Comparison of ENCODE assay signal across 25 cellular contexts in the genomic region with DNA sequence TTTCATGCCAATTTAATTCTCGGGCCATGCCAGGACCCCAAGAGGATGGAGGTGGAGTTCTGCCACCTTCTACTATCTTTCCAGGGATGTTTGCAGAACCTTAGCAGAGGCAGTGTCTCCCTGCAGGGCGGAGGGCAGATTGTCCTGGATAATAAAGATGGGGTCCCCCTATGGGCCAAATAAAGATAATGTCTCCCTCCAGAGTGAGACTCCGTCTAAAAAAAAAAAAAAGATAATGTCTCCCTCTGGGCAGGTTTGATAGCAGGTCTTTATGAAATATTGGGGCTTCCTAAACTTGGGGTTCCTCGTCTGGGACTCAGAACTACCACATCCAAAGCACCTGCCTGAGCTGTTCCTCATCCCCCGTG. TPM values are rescaled to one million over a fixed set of nuclear protein-coding genes. Genes with fewer than 3 reads are reported as not detected.
DNase-seq lines count a peak whose midpoint lies in the region; ATAC-seq, FAIRE-seq and TF ChIP-seq lines count a peak whose summit lies in the region.
"Had no signal": no experiment of that assay in that cellular context is flagged by ENCODE, and none has a peak within 500 bp of the region (broad histone marks: within the 10 kb centered on the region; RNA-seq: fewer than 3 reads in every experiment).

No MANE protein-coding gene starts in this region.

- H3K79me2 ChIP-seq in HCT116 (ENCODE audit: insufficient read depth, low read length), result no peaks in the 10 kb centered on the region
- no peaks in the 10 kb centered on the region for H3K79me2 ChIP-seq in K562 (ENCODE audit: control insufficient read depth, insufficient read depth, low read length)

- TF ChIP-seq CTCF in BJ (IDR thresholded peaks at IDR 0.05; ENCODE audit: insufficient read depth, low read depth, low read length), result 0 out of 2 replicates have a peak, but pooled peaks have one; percentile 11
- TF ChIP-seq CTCF in HCT116 (IDR thresholded peaks at IDR 0.05 in 2 of 3, conservative IDR thresholded peaks at IDR 0.05 in 1 of 3; ENCODE audit: borderline replicate concordance in 1 of 3, insufficient read depth in 1 of 3, low read depth in 2 of 3, low read length in 2 of 3), result peak in 2 of 3 experiments; percentile 21 to 23; a peak in 1 of 6 replicates
- peak; percentile 10 to 24 (median 18); a peak in 1 of 6 replicates for TF ChIP-seq CTCF in K562 (IDR thresholded peaks at IDR 0.05 in 2 of 3, conservative IDR thresholded peaks at IDR 0.05 in 1 of 3; ENCODE audit: insufficient read depth in 2 of 3, low read depth in 1 of 3, low read length in 3 of 3)
- no peak for TF ChIP-seq CTCF in Calu3 (IDR thresholded peaks at IDR 0.05; ENCODE audit: unreplicated experiment)
- no peak for TF ChIP-seq CTCF in lower leg skin (IDR thresholded peaks at IDR 0.05)

- CTCF ChIA-PET in BJ (lab: Yijun Ruan, JAX), result interaction anchor here (0.9 to 2.6 kb wide), 3 partner anchors 9 to 114 kb away, joined by 3 to 12 read pairs (median 3); no protein-coding TSS in a partner anchor
- CTCF ChIA-PET in HCT116 (lab: Charles Lee), result no interaction called here
- CTCF ChIA-PET in K562 (lab: Yijun Ruan, JAX; ENCODE audit: low intra/inter-chr PET ratio), result no interaction called here
- CTCF ChIA-PET in Calu3 (lab: Charles Lee), result no interaction called here

- no TSS peak for BruUV-seq in HCT116 (replicated peaks; lab: Mats Ljungman, UMichigan)
- BruUV-seq in K562 (replicated peaks; lab: Mats Ljungman, UMichigan), result no TSS peak
- BruUV-seq in Calu3 (replicated peaks; lab: Mats Ljungman, UMichigan), result no TSS peak

- no peaks in the 10 kb centered on the region for H3K9me3 Mint-ChIP-seq in immature natural killer cell
- no peaks in the 10 kb centered on the region for H3K9me3 Mint-ChIP-seq in Calu3 (ENCODE audit: low read depth, unreplicated experiment)
- H3K9me3 Mint-ChIP-seq: activated CD4-positive, alpha-beta T cell treated with anti-CD3 and anti-CD28 coated beads, Interleukin-2, amount 10 ng/mL, durations not matched to agents 7 days and 5 days; activated naive CD8-positive, alpha-beta T cell treated with anti-CD3 and anti-CD28 coated beads, Interleukin-2, amount 50 U/mL, for 24 hours; memory B cell had no signal

- H3K4me3 ChIP-seq in BJ (ENCODE audit: low read depth, low read length) (no peak overlapping the region), HCT116 (replicated peaks in 1 of 2; ENCODE audit: low read depth in 1 of 2, low read length in 2 of 2) (no peak overlapping the region), K562 (no peak overlapping the region), lower leg skin (ENCODE audit: low read depth, poor library complexity, severe bottlenecking) (no peak overlapping the region)
- H3K4me3 ChIP-seq: BLaER1, esophagus squamous epithelium, ovary had no signal

- no peaks in the 10 kb centered on the region for H3K9me1 ChIP-seq in K562 (ENCODE audit: control insufficient read depth, insufficient read depth, low read length)

- H2AFZ ChIP-seq in HCT116 (ENCODE audit: low read depth, low read length, poor library complexity, severe bottlenecking) (no peak overlapping the region), K562 (ENCODE audit: low read depth, low read length) (no peak overlapping the region)

- no peaks in the 10 kb centered on the region for H3K36me3 Mint-ChIP-seq in immature natural killer cell
- H3K36me3 Mint-ChIP-seq in Calu3 (ENCODE audit: insufficient read depth, unreplicated experiment), result no peaks in the 10 kb centered on the region

- H3K27ac ChIP-seq in HCT116 (ENCODE audit: low read depth, low read length) (no peak overlapping the region), K562 (ENCODE audit: extremely low read depth, low read depth, low read length) (no peak overlapping the region)
- H3K27ac ChIP-seq: BLaER1, esophagus squamous epithelium, ovary had no signal

- H3K27me3 ChIP-seq in BJ (ENCODE audit: control insufficient read depth, insufficient read depth, low read length) (peaks cover 1% of the 10 kb centered on the region; the same call in 1 of the 2 replicates), HCT116 (ENCODE audit: insufficient read depth, low read length) (no peaks in the 10 kb centered on the region), K562 (ENCODE audit: control insufficient read depth in 2 of 2, insufficient read depth in 2 of 2, low read length in 2 of 2) (peaks cover 37 to 57% of the 10 kb centered on the region in 2 experiments)
- H3K27me3 ChIP-seq: BLaER1, ovary had no signal

- 0% methylated on average over 5 of the region's 5 CpGs for WGBS in K562 (ENCODE audit: insufficient coverage, low coverage, missing lambda C conversion rate)
- WGBS in lower leg skin, 2 donors, result 63 to 65% methylated on average over 5 of the region's 5 CpGs

- H3K4me2 ChIP-seq in HCT116 (ENCODE audit: low read length) (no peak overlapping the region), K562 (ENCODE audit: insufficient read depth, low read length) (no peak overlapping the region)
- H3K4me2 ChIP-seq: BLaER1 had no signal

- H3K36me3 ChIP-seq in BJ (ENCODE audit: control insufficient read depth, insufficient read depth, low read length), result no peaks in the 10 kb centered on the region
- no peaks in the 10 kb centered on the region for H3K36me3 ChIP-seq in HCT116 (ENCODE audit: control insufficient read depth in 1 of 2, insufficient read depth in 2 of 2, low read length in 2 of 2)
- no peaks in the 10 kb centered on the region for H3K36me3 ChIP-seq in K562 (ENCODE audit: control insufficient read depth, insufficient read depth, low read length)
- H3K36me3 ChIP-seq: BLaER1, esophagus squamous epithelium, ovary had no signal

- POLR2A ChIA-PET in BJ (lab: Charles Lee), result no interaction called here
- POLR2A ChIA-PET in HCT116 (lab: Charles Lee), result no interaction called here
- POLR2A ChIA-PET in K562 (lab: Yijun Ruan, JAX), result interaction anchor here (0.6 kb wide), 1 partner anchor 33 kb away, joined by 4 read pairs; no protein-coding TSS in a partner anchor

- H3K4me3 Mint-ChIP-seq in immature natural killer cell (no peak overlapping the region), Calu3 (ENCODE audit: low read depth, unreplicated experiment) (no peak overlapping the region)
- H3K4me3 Mint-ChIP-seq: activated CD4-positive, alpha-beta T cell treated with anti-CD3 and anti-CD28 coated beads, Interleukin-2, amount 10 ng/mL, durations not matched to agents 7 days and 5 days; activated naive CD8-positive, alpha-beta T cell treated with anti-CD3 and anti-CD28 coated beads, Interleukin-2, amount 50 U/mL, for 24 hours; memory B cell had no signal

- H3K27ac Mint-ChIP-seq in immature natural killer cell (no peak overlapping the region), Calu3 (ENCODE audit: unreplicated experiment) (no peak overlapping the region)
- H3K27ac Mint-ChIP-seq: activated CD4-positive, alpha-beta T cell treated with anti-CD3 and anti-CD28 coated beads, Interleukin-2, amount 10 ng/mL, durations not matched to agents 7 days and 5 days; activated naive CD8-positive, alpha-beta T cell treated with anti-CD3 and anti-CD28 coated beads, Interleukin-2, amount 50 U/mL, for 24 hours; memory B cell had no signal

- H3K4me1 Mint-ChIP-seq in immature natural killer cell (no peaks in the 10 kb centered on the region), Calu3 (ENCODE audit: low read depth, unreplicated experiment) (no peaks in the 10 kb centered on the region)
- H3K4me1 Mint-ChIP-seq: activated CD4-positive, alpha-beta T cell treated with anti-CD3 and anti-CD28 coated beads, Interleukin-2, amount 10 ng/mL, durations not matched to agents 7 days and 5 days; activated naive CD8-positive, alpha-beta T cell treated with anti-CD3 and anti-CD28 coated beads, Interleukin-2, amount 50 U/mL, for 24 hours; memory B cell had no signal

- TF ChIP-seq EP300 in K562 (IDR thresholded peaks at IDR 0.05; ENCODE audit: low read length), result no peak

- H3K9me2 ChIP-seq in HCT116 (ENCODE audit: insufficient read depth), result no peaks in the 10 kb centered on the region

- intact Hi-C loops in HCT116 (cut with micrococcal nuclease), result no loop called here
- intact Hi-C loops in K562 (cut with micrococcal nuclease), result no loop called here
- intact Hi-C loops in Calu3 (cut with micrococcal nuclease; ENCODE audit: unreplicated experiment), result no loop called here
- intact Hi-C loops in lower leg skin (cut with DNase I; ENCODE audit: low total_unique reads), result no loop called here

- TF ChIP-seq POLR2A in HCT116 (IDR thresholded peaks at IDR 0.05; ENCODE audit: borderline replicate concordance, extremely low read depth, insufficient read depth, insufficient read length), result no peak
- no peak for TF ChIP-seq POLR2A in K562 (conservative IDR thresholded peaks at IDR 0.05)
- no peak for TF ChIP-seq POLR2A in lower leg skin (IDR thresholded peaks at IDR 0.05)

- H4K20me1 ChIP-seq in HCT116 (ENCODE audit: insufficient read depth) (no peaks in the 10 kb centered on the region), K562 (replicated peaks; ENCODE audit: control insufficient read depth, insufficient read depth, low read length) (peaks cover 2% of the 10 kb centered on the region; the same call in 1 of the 2 replicates)
- H4K20me1 ChIP-seq: BLaER1 had no signal

- no peaks in the 10 kb centered on the region for H3K4me1 ChIP-seq in HCT116 (ENCODE audit: control insufficient read depth in 1 of 2, insufficient read depth in 2 of 2, low read length in 2 of 2)
- peaks cover 0 to 4% of the 10 kb centered on the region in 2 experiments; a peak in 1 of 5 replicates for H3K4me1 ChIP-seq in K562 (replicated peaks in 1 of 2; ENCODE audit: control insufficient read depth in 2 of 2, insufficient read depth in 2 of 2, low read length in 2 of 2)

- RAD21 ChIA-PET in HCT116 (lab: Charles Lee; ENCODE audit: low non-redundant PET in 1 of 2, low total read pairs in 2 of 2, uncharacterized antibody in 2 of 2, unreplicated experiment in 2 of 2), result no interaction called here

- H3K27me3 Mint-ChIP-seq in immature natural killer cell (ENCODE audit: low read depth in 3 of 3), result peaks cover 3 to 19% (median 6%) of the 10 kb centered on the region in 3 donors
- H3K27me3 Mint-ChIP-seq in Calu3 (ENCODE audit: unreplicated experiment), result peaks cover 13% of the 10 kb centered on the region

- no peak for DNase-seq in BJ (ENCODE audit: low read depth)
- no peak for DNase-seq in HCT116 (ENCODE audit: low read depth, low spot score)
- peak in 2 of 4 experiments; percentile 39 to 44 for DNase-seq in K562 (ENCODE audit: extremely low read depth in 1 of 4, low spot score in 3 of 4)
- peak in 2 of 3 donors; percentile 10 to 18 for DNase-seq in immature natural killer cell
- no peak for DNase-seq in islet precursor cell
- DNase-seq in EL, result no peak
- DNase-seq in Calu3, result no peak
- DNase-seq in lower leg skin (ENCODE audit: low spot score in 2 of 2), result no peak
- DNase-seq: activated CD4-positive, alpha-beta T cell treated with anti-CD3 and anti-CD28 coated beads, Interleukin-2, amount 10 ng/mL, durations not matched to agents 7 days and 5 days; activated effector memory CD4-positive, alpha-beta T cell treated with Interleukin-2 at 50 U/mL for 16 hours; activated naive CD8-positive, alpha-beta T cell treated with anti-CD3 and anti-CD28 coated beads, Interleukin-2, amount 50 U/mL, for 24 hours; effector memory CD4-positive, alpha-beta T cell; esophagus squamous epithelium; NCI-H1105; NCI-H2029 treated with DMSO at 0.1 percent for 48 hours; NCI-H226; NCI-H774; OCI-M1; ovary; right cardiac atrium had no signal

- H3K9me3 ChIP-seq in HCT116 (ENCODE audit: control insufficient read depth in 1 of 2, insufficient read depth in 1 of 2, low read depth in 1 of 2, low read length in 2 of 2), result no peaks in the 10 kb centered on the region
- H3K9me3 ChIP-seq in K562 (replicated peaks; ENCODE audit: control insufficient read depth, insufficient read depth, low read depth, low read length), result no peaks in the 10 kb centered on the region; the same call in 1 of the 2 replicates

- H3K9ac ChIP-seq in HCT116 (ENCODE audit: low read length) (no peak overlapping the region), K562 (ENCODE audit: insufficient read depth in 1 of 2, low read depth in 2 of 2, low read length in 2 of 2) (no peak overlapping the region)
- H3K9ac ChIP-seq: BLaER1 had no signal

- no peak for FAIRE-seq in K562 (lab: Jason Lieb, UNC)
- FAIRE-seq: G401.6 had no signal

- in situ Hi-C loops in K562 (cut with MboI), result no loop called here

- TF ChIP-seq RAD21 in HCT116 (IDR thresholded peaks at IDR 0.05; ENCODE audit: low read depth) (peak; percentile 24; the same call in 1 of the 2 replicates), K562 (CRISPR knock-in tag; conservative IDR thresholded peaks at IDR 0.05 in 1 of 2, IDR thresholded peaks at IDR 0.05 in 1 of 2) (no peak)

- ATAC-seq in HCT116, result peak; percentile 74
- ATAC-seq in K562, result no peak
- ATAC-seq: activated naive CD8-positive, alpha-beta T cell treated with anti-CD3 and anti-CD28 coated beads, Interleukin-2, amount 50 U/mL, for 24 hours; right cardiac atrium had no signal

RNA-seq across cellular contexts. Expression of a gene that starts 27.2 kb away (rescaled TPM):
- polyA plus RNA-seq in BJ (2011; rRNA removed) (not detected in 2 replicates), K562 (2011; rRNA removed) (not detected in 2 replicates), K562 (2014; fragmentation: Illumina TruSeq; extraction: Trizol) (not detected in 2 replicates), K562 (2014; fragmentation: Nextera tagmentation; extraction: Ambion mirVana) (not detected), K562 (2014; rRNA removed) (not detected in 2 replicates), immature natural killer cell (not detected)
- not detected in 2 replicates for polyA minus RNA-seq in BJ (2011; rRNA and poly(A)+ RNA removed)
- total RNA-seq in HCT116 (2021; ENCODE audit: unreplicated experiment) (1.0 TPM), K562 (2014; rRNA removed) (not detected in 2 replicates), K562 (2014; rRNA removed; fragmentation: Illumina TruSeq; extraction: Trizol) (not detected in 2 replicates), K562 (2015; rRNA removed; fragmentation: Illumina TruSeq; extraction: Trizol) (not detected in 2 replicates), K562 (2021) (not detected in 2 replicates), Calu3 (2022) (5.8 and 7.1 TPM in 2 replicates), lower leg skin (100 to 1,000 TPM in 3 of 4 donors, 10 to 100 TPM in 1; 74.1 to 177 (median 106) TPM)
- 0.39 and 0.72 TPM in 2 replicates for polyA plus RNA-seq in HCT116 (2012)
- total RNA-seq in K562 (2011; cell fraction: chromatin; rRNA removed; ENCODE audit: low replicate concordance), result not detected in 2 replicates
- not detected in 2 replicates for total RNA-seq in K562 (2011; cell fraction: nucleolus; rRNA removed)
- total RNA-seq in K562 (2011; cell fraction: nucleoplasm; rRNA removed), result not detected in 2 replicates
- polyA plus RNA-seq in K562 (2011; cell fraction: cytosol; rRNA removed), result not detected in 2 replicates
- not detected in 2 replicates for polyA plus RNA-seq in K562 (2011; cell fraction: nucleus; rRNA removed)
- polyA plus RNA-seq in K562 (2012), result not detected in 2 replicates
- not detected in 2 replicates for polyA minus RNA-seq in K562 (2011; rRNA and poly(A)+ RNA removed)
- not detected in 2 replicates for polyA minus RNA-seq in K562 (2011; cell fraction: cytosol; rRNA and poly(A)+ RNA removed)
- not detected in 2 replicates for polyA minus RNA-seq in K562 (2011; cell fraction: nucleus; rRNA and poly(A)+ RNA removed)
- total RNA-seq: A673; activated CD4-positive, alpha-beta T cell treated with anti-CD3 and anti-CD28 coated beads, Interleukin-2, amount 10 ng/mL, durations not matched to agents 7 days and 5 days; right cardiac atrium; T-helper 1 cell treated with Interleukin-12 subunit alpha and Interleukin-12 subunit beta and Interleukin-4 antibody, amounts not matched to agents 30 ng/mL and 1 ng/mL, for 36 hours had no signal
- polyA plus RNA-seq: ovary, right cardiac atrium had no signal

RNA-seq across cellular contexts. Expression of a gene that starts 31.2 kb away (rescaled TPM):
- polyA plus RNA-seq in BJ (2011; rRNA removed) (not detected in 2 replicates), K562 (2011; rRNA removed) (not detected in 2 replicates), K562 (2014; fragmentation: Illumina TruSeq; extraction: Trizol) (not detected in 2 replicates), K562 (2014; fragmentation: Nextera tagmentation; extraction: Ambion mirVana) (not detected), K562 (2014; rRNA removed) (not detected in 2 replicates), immature natural killer cell (1 to 10 TPM in 1 of 3 donors, under 1 TPM in 1, not detected in 1; 0.54 to 2.0 TPM)
- not detected in 2 replicates for polyA minus RNA-seq in BJ (2011; rRNA and poly(A)+ RNA removed)
- total RNA-seq in HCT116 (2021; ENCODE audit: unreplicated experiment) (not detected), K562 (2014; rRNA removed) (not detected in 2 replicates), K562 (2014; rRNA removed; fragmentation: Illumina TruSeq; extraction: Trizol) (not detected in 2 replicates), K562 (2015; rRNA removed; fragmentation: Illumina TruSeq; extraction: Trizol) (not detected in 2 replicates), K562 (2021) (not detected in 2 replicates), Calu3 (2022) (1.3 and 1.4 TPM in 2 replicates), lower leg skin (10 to 100 TPM; 10.7 to 17.7 (median 15.8) TPM)
- polyA plus RNA-seq in HCT116 (2012), result 0.15 and 0.34 TPM in 2 replicates
- total RNA-seq in K562 (2011; cell fraction: chromatin; rRNA removed; ENCODE audit: low replicate concordance), result not detected in 2 replicates
- not detected in 2 replicates for total RNA-seq in K562 (2011; cell fraction: nucleolus; rRNA removed)
- total RNA-seq in K562 (2011; cell fraction: nucleoplasm; rRNA removed), result not detected in 2 replicates
- 0.13 TPM in 1 of 2 replicates, not detected in the other for polyA plus RNA-seq in K562 (2011; cell fraction: cytosol; rRNA removed)
- polyA plus RNA-seq in K562 (2011; cell fraction: nucleus; rRNA removed), result 0.32 TPM in 1 of 2 replicates, not detected in the other
- not detected in 2 replicates for polyA plus RNA-seq in K562 (2012)
- not detected in 2 replicates for polyA minus RNA-seq in K562 (2011; rRNA and poly(A)+ RNA removed)
- not detected in 2 replicates for polyA minus RNA-seq in K562 (2011; cell fraction: cytosol; rRNA and poly(A)+ RNA removed)
- not detected in 2 replicates for polyA minus RNA-seq in K562 (2011; cell fraction: nucleus; rRNA and poly(A)+ RNA removed)
- total RNA-seq: A673; activated CD4-positive, alpha-beta T cell treated with anti-CD3 and anti-CD28 coated beads, Interleukin-2, amount 10 ng/mL, durations not matched to agents 7 days and 5 days; right cardiac atrium; T-helper 1 cell treated with Interleukin-12 subunit alpha and Interleukin-12 subunit beta and Interleukin-4 antibody, amounts not matched to agents 30 ng/mL and 1 ng/mL, for 36 hours had no signal
- polyA plus RNA-seq: right cardiac atrium had no signal

RNA-seq across cellular contexts. Expression of a gene that starts 43.9 kb away (rescaled TPM):
- polyA plus RNA-seq in BJ (2011; rRNA removed) (89.9 and 206 TPM in 2 replicates), K562 (2011; rRNA removed) (21.7 and 37.1 TPM in 2 replicates), K562 (2014; fragmentation: Illumina TruSeq; extraction: Trizol) (66.8 and 111 TPM in 2 replicates), K562 (2014; fragmentation: Nextera tagmentation; extraction: Ambion mirVana) (1 to 10 TPM; 1.0 to 3.7 TPM), K562 (2014; rRNA removed) (40.5 and 46.8 TPM in 2 replicates), immature natural killer cell (100 to 1,000 TPM; 471 to 795 (median 488) TPM)
- polyA minus RNA-seq in BJ (2011; rRNA and poly(A)+ RNA removed), result 130 and 157 TPM in 2 replicates
- total RNA-seq in HCT116 (2021; ENCODE audit: unreplicated experiment) (127 TPM), K562 (2014; rRNA removed) (72.3 and 87.0 TPM in 2 replicates), K562 (2014; rRNA removed; fragmentation: Illumina TruSeq; extraction: Trizol) (10.9 and 12.3 TPM in 2 replicates), K562 (2015; rRNA removed; fragmentation: Illumina TruSeq; extraction: Trizol) (40.9 and 42.3 TPM in 2 replicates), K562 (2021) (112 and 116 TPM in 2 replicates), Calu3 (2022) (531 and 685 TPM in 2 replicates), lower leg skin (100 to 1,000 TPM; 573 to 913 (median 707) TPM)
- 131 and 176 TPM in 2 replicates for polyA plus RNA-seq in HCT116 (2012)
- 15.6 and 81.0 TPM in 2 replicates for total RNA-seq in K562 (2011; cell fraction: chromatin; rRNA removed; ENCODE audit: low replicate concordance)
- total RNA-seq in K562 (2011; cell fraction: nucleolus; rRNA removed), result 131 and 132 TPM in 2 replicates
- 68.3 and 83.1 TPM in 2 replicates for total RNA-seq in K562 (2011; cell fraction: nucleoplasm; rRNA removed)
- 39.6 and 74.7 TPM in 2 replicates for polyA plus RNA-seq in K562 (2011; cell fraction: cytosol; rRNA removed)
- 22.7 and 35.2 TPM in 2 replicates for polyA plus RNA-seq in K562 (2011; cell fraction: nucleus; rRNA removed)
- 84.2 and 325 TPM in 2 replicates for polyA plus RNA-seq in K562 (2012)
- 12.8 and 17.9 TPM in 2 replicates for polyA minus RNA-seq in K562 (2011; rRNA and poly(A)+ RNA removed)
- 46.3 and 49.3 TPM in 2 replicates for polyA minus RNA-seq in K562 (2011; cell fraction: cytosol; rRNA and poly(A)+ RNA removed)
- 10.1 and 11.1 TPM in 2 replicates for polyA minus RNA-seq in K562 (2011; cell fraction: nucleus; rRNA and poly(A)+ RNA removed)

RNA-seq across cellular contexts. Expression of a gene that starts 45.3 kb away (rescaled TPM):
- not detected in 2 replicates for polyA plus RNA-seq in BJ (2011; rRNA removed)
- polyA minus RNA-seq in BJ (2011; rRNA and poly(A)+ RNA removed), result not detected in 2 replicates
- total RNA-seq in HCT116 (2021; ENCODE audit: unreplicated experiment), result 1.3 TPM
- 0.57 and 0.65 TPM in 2 replicates for polyA plus RNA-seq in HCT116 (2012)
- 0.23 TPM in 1 of 2 replicates, not detected in the other for total RNA-seq in K562 (2011; cell fraction: chromatin; rRNA removed; ENCODE audit: low replicate concordance)
- not detected in 2 replicates for total RNA-seq in K562 (2011; cell fraction: nucleolus; rRNA removed)
- total RNA-seq in K562 (2011; cell fraction: nucleoplasm; rRNA removed), result not detected in 2 replicates
- total RNA-seq in K562 (2014; rRNA removed), result 0.08 and 1.2 TPM in 2 replicates
- not detected in 2 replicates for total RNA-seq in K562 (2014; rRNA removed; fragmentation: Illumina TruSeq; extraction: Trizol)
- 0.65 TPM in 1 of 2 replicates, not detected in the other for total RNA-seq in K562 (2015; rRNA removed; fragmentation: Illumina TruSeq; extraction: Trizol)
- total RNA-seq in K562 (2021), result 0.73 and 1.1 TPM in 2 replicates
- polyA plus RNA-seq in K562 (2011; rRNA removed), result 0.28 and 0.45 TPM in 2 replicates
- 0.28 and 0.37 TPM in 2 replicates for polyA plus RNA-seq in K562 (2011; cell fraction: cytosol; rRNA removed)
- 0.26 and 0.60 TPM in 2 replicates for polyA plus RNA-seq in K562 (2011; cell fraction: nucleus; rRNA removed)
- 0.05 and 0.57 TPM in 2 replicates for polyA plus RNA-seq in K562 (2012)
- 2.9 TPM in 1 of 2 replicates, not detected in the other for polyA plus RNA-seq in K562 (2014; fragmentation: Illumina TruSeq; extraction: Trizol)
- polyA plus RNA-seq in K562 (2014; fragmentation: Nextera tagmentation; extraction: Ambion mirVana), result under 1 TPM in 1 of 2 experiments, not detected in 1; 0.38 TPM
- 0.08 TPM in 1 of 2 replicates, not detected in the other for polyA plus RNA-seq in K562 (2014; rRNA removed)
- 0.15 TPM in 1 of 2 replicates, not detected in the other for polyA minus RNA-seq in K562 (2011; rRNA and poly(A)+ RNA removed)
- polyA minus RNA-seq in K562 (2011; cell fraction: cytosol; rRNA and poly(A)+ RNA removed), result not detected in 2 replicates
- polyA minus RNA-seq in K562 (2011; cell fraction: nucleus; rRNA and poly(A)+ RNA removed), result 0.11 TPM in 1 of 2 replicates, not detected in the other
- 100 to 1,000 TPM; 437 to 767 (median 593) TPM for polyA plus RNA-seq in immature natural killer cell
- not detected in 2 replicates for total RNA-seq in Calu3 (2022)
- 100 to 1,000 TPM in 1 of 4 donors, 10 to 100 TPM in 3; 73.7 to 105 (median 86.6) TPM for total RNA-seq in lower leg skin
- total RNA-seq: A673 had no signal

RNA-seq across cellular contexts. Expression of a gene that starts 57.2 kb away (rescaled TPM):
- 0.06 and 0.22 TPM in 2 replicates for polyA plus RNA-seq in BJ (2011; rRNA removed)
- 0.21 TPM in 1 of 2 replicates, not detected in the other for polyA minus RNA-seq in BJ (2011; rRNA and poly(A)+ RNA removed)
- total RNA-seq in HCT116 (2021; ENCODE audit: unreplicated experiment), result 1.9 TPM
- 0.23 and 0.29 TPM in 2 replicates for polyA plus RNA-seq in HCT116 (2012)
- total RNA-seq in K562 (2011; cell fraction: chromatin; rRNA removed; ENCODE audit: low replicate concordance), result 0.21 and 0.23 TPM in 2 replicates
- 0.26 and 0.33 TPM in 2 replicates for total RNA-seq in K562 (2011; cell fraction: nucleolus; rRNA removed)
- total RNA-seq in K562 (2011; cell fraction: nucleoplasm; rRNA removed), result 0.37 TPM in 1 of 2 replicates, not detected in the other
- total RNA-seq in K562 (2014; rRNA removed), result 0.09 TPM in 1 of 2 replicates, not detected in the other
- not detected in 2 replicates for total RNA-seq in K562 (2014; rRNA removed; fragmentation: Illumina TruSeq; extraction: Trizol)
- not detected in 2 replicates for total RNA-seq in K562 (2015; rRNA removed; fragmentation: Illumina TruSeq; extraction: Trizol)
- total RNA-seq in K562 (2021), result 0.13 TPM in 1 of 2 replicates, not detected in the other
- not detected in 2 replicates for polyA plus RNA-seq in K562 (2011; rRNA removed)
- not detected in 2 replicates for polyA plus RNA-seq in K562 (2011; cell fraction: cytosol; rRNA removed)
- polyA plus RNA-seq in K562 (2011; cell fraction: nucleus; rRNA removed), result 0.16 TPM in 1 of 2 replicates, not detected in the other
- 0.09 and 0.15 TPM in 2 replicates for polyA plus RNA-seq in K562 (2012)
- polyA plus RNA-seq in K562 (2014; fragmentation: Illumina TruSeq; extraction: Trizol), result not detected in 2 replicates
- polyA plus RNA-seq in K562 (2014; fragmentation: Nextera tagmentation; extraction: Ambion mirVana), result not detected
- 0.08 TPM in 1 of 2 replicates, not detected in the other for polyA plus RNA-seq in K562 (2014; rRNA removed)
- polyA minus RNA-seq in K562 (2011; rRNA and poly(A)+ RNA removed), result not detected in 2 replicates
- polyA minus RNA-seq in K562 (2011; cell fraction: cytosol; rRNA and poly(A)+ RNA removed), result not detected in 2 replicates
- polyA minus RNA-seq in K562 (2011; cell fraction: nucleus; rRNA and poly(A)+ RNA removed), result not detected in 2 replicates
- under 1 TPM; 0.09 to 0.93 (median 0.39) TPM for polyA plus RNA-seq in immature natural killer cell
- total RNA-seq in Calu3 (2022), result 3.3 and 8.1 TPM in 2 replicates
- total RNA-seq in lower leg skin, result 10 to 100 TPM in 1 of 4 donors, 1 to 10 TPM in 3; 2.5 to 13.7 (median 6.3) TPM
- total RNA-seq: A673 had no signal

Comparison
In these comparisons a context has a peak if more than half of its experiments do, and no peak if none do; other contexts are left out.
1. DNase-seq: peak in immature natural killer cell (2 of 3); none in BJ (single experiment), HCT116 (single experiment), islet precursor cell (single experiment), EL (single experiment), Calu3 (single experiment) and lower leg skin (0 of 2).
2. CTCF ChIP-seq: peak in BJ (single experiment), HCT116 (2 of 3) and K562 (3 of 3); none in Calu3 (single experiment) and lower leg skin (0 of 3).